In genomic region chr15:33846862-33847261, GRCh38 we compare ENCODE assay signal across 20 cellular contexts.
DNase-seq lines count a peak whose midpoint lies in the region; ATAC-seq and TF ChIP-seq lines count a peak whose summit lies in the region.
"Had no signal": no experiment of that assay in that cellular context is flagged by ENCODE, and none has a peak within 500 bp of the region (broad histone marks: within the 10 kb centered on the region; RNA-seq: fewer than 3 reads in every experiment).

No MANE protein-coding gene starts in this region.

- H3F3A ChIP-seq in neural progenitor cell (ENCODE audit: low read depth) = no peaks in the 10 kb centered on the region

- TF ChIP-seq POLR2A in IMR-90 (IDR thresholded peaks at IDR 0.05; ENCODE audit: low read depth, low read length) = no peak
- TF ChIP-seq POLR2A in breast epithelium (IDR thresholded peaks at IDR 0.05) = no peak

- no peak overlapping the region for H3K56ac ChIP-seq in IMR-90 (ENCODE audit: extremely low read depth, insufficient read depth, low read length)

- POLR2A ChIA-PET in IMR-90 (lab: Charles Lee; ENCODE audit: unreplicated experiment) = no interaction called here

- intact Hi-C loops in IMR-90 (cut with micrococcal nuclease) (no loop called here), breast epithelium (cut with DNase I; ENCODE audit: low total_unique reads) (no loop called here)

- H3K36me3 Mint-ChIP-seq in neural progenitor cell = no peaks in the 10 kb centered on the region

- no CpG with 5 or more reads among the region's 6 CpGs for WGBS in IMR-90 (ENCODE audit: extremely low coverage in 2 of 2, insufficient read length in 1 of 2), 2 experiments
- WGBS in hepatocyte (ENCODE audit: low lambda C conversion rate, missing lambda C conversion rate) = 49% methylated on average over 6 of the region's 6 CpGs

- no peak for TF ChIP-seq RAD21 in IMR-90 (IDR thresholded peaks at IDR 0.05; ENCODE audit: low read length)

- no peaks in the 10 kb centered on the region for H3K9me1 ChIP-seq in IMR-90 (ENCODE audit: insufficient read depth, low read length)

- peaks cover 7% of the 10 kb centered on the region for H3K4me1 Mint-ChIP-seq in neural progenitor cell

- no peak overlapping the region for H3K4me3 ChIP-seq in IMR-90 (ENCODE audit: insufficient read depth, low read depth, low read length)
- H3K4me3 ChIP-seq in hepatocyte = no peak overlapping the region
- H3K4me3 ChIP-seq in neural progenitor cell = no peak overlapping the region
- H3K4me3 ChIP-seq in breast epithelium = no peak overlapping the region
- H3K4me3 ChIP-seq: BLaER1 had no signal

- ATAC-seq in IMR-90 (ENCODE audit: low read depth) (peak; percentile 81), HG02763 (IDR thresholded peaks at IDR 0.05; ENCODE audit: unreplicated experiment) (no peak)
- ATAC-seq: HepG2, SK-N-SH treated with all-trans-retinoic acid at 6 μM for 48 hours had no signal

- no peak overlapping the region for H2BK5ac ChIP-seq in IMR-90 (ENCODE audit: low read depth, low read length, poor library complexity, severe bottlenecking)

- no peaks in the 10 kb centered on the region for H3K36me3 ChIP-seq in IMR-90 (ENCODE audit: control insufficient read depth, insufficient read depth, low read length)
- no peaks in the 10 kb centered on the region for H3K36me3 ChIP-seq in hepatocyte (replicated peaks; ENCODE audit: insufficient read depth, low read depth)
- H3K36me3 ChIP-seq in neural progenitor cell = no peaks in the 10 kb centered on the region
- no peaks in the 10 kb centered on the region for H3K36me3 ChIP-seq in breast epithelium
- H3K36me3 ChIP-seq: BLaER1 had no signal

- H3K4me1 ChIP-seq in IMR-90 (ENCODE audit: control insufficient read depth, insufficient read depth, low read length) = no peaks in the 10 kb centered on the region
- H3K4me1 ChIP-seq in hepatocyte (ENCODE audit: insufficient read depth) = no peaks in the 10 kb centered on the region
- H3K4me1 ChIP-seq in neural progenitor cell = no peaks in the 10 kb centered on the region
- H3K4me1 ChIP-seq in breast epithelium = no peaks in the 10 kb centered on the region
- H3K4me1 ChIP-seq: BLaER1 had no signal

- H3K27me3 ChIP-seq in IMR-90 (ENCODE audit: control insufficient read depth, insufficient read depth, low read length) = peaks cover 5% of the 10 kb centered on the region
- no peaks in the 10 kb centered on the region for H3K27me3 ChIP-seq in hepatocyte
- H3K27me3 ChIP-seq in neural progenitor cell = no peaks in the 10 kb centered on the region
- H3K27me3 ChIP-seq in breast epithelium = no peaks in the 10 kb centered on the region
- H3K27me3 ChIP-seq: BLaER1 had no signal

- dilution Hi-C loops in IMR-90 (cut with HindIII; ENCODE audit: low sequenced_read_pairs, unreplicated experiment) = no loop called here

- H3K18ac ChIP-seq in IMR-90 (ENCODE audit: low read depth, low read length) = no peak overlapping the region

- H3K79me2 ChIP-seq in hepatocyte (no peaks in the 10 kb centered on the region), neural progenitor cell (ENCODE audit: low read depth) (no peaks in the 10 kb centered on the region)

- no peak overlapping the region for H3K27ac ChIP-seq in IMR-90 (ENCODE audit: insufficient read depth, low read length)
- H3K27ac ChIP-seq in hepatocyte = peak overlapping the region; percentile 14
- H3K27ac ChIP-seq in neural progenitor cell = no peak overlapping the region
- H3K27ac ChIP-seq in breast epithelium = no peak overlapping the region
- H3K27ac ChIP-seq: BLaER1 had no signal

- H2BK15ac ChIP-seq in IMR-90 (ENCODE audit: low read depth, low read length) = no peak overlapping the region

- H4K8ac ChIP-seq in IMR-90 (ENCODE audit: low read depth in 2 of 2, low read length in 2 of 2) = no peak overlapping the region

- no peak overlapping the region for H3K4ac ChIP-seq in IMR-90 (ENCODE audit: low read depth, low read length)

- H3K9ac ChIP-seq in IMR-90 (ENCODE audit: low read depth, low read length) (no peak overlapping the region), neural progenitor cell (no peak overlapping the region)
- H3K9ac ChIP-seq: BLaER1 had no signal

- no peak overlapping the region for H3K23ac ChIP-seq in IMR-90 (ENCODE audit: low read depth, low read length)

- CTCF ChIA-PET in IMR-90 (lab: Yijun Ruan, JAX) = interaction anchor here (0.6 kb wide), 1 partner anchor 222 kb away, joined by 3 read pairs; no protein-coding TSS in a partner anchor

- DNase-seq in IMR-90 (no peak), hepatocyte (ENCODE audit: low spot score) (no peak), neural progenitor cell (ENCODE audit: low spot score) (no peak), breast epithelium (ENCODE audit: low spot score in 2 of 2) (no peak), NCI-H146 (lab: John Stamatoyannopoulos, UW) (no peak)
- DNase-seq in activated T-cell treated with anti-CD3 and anti-CD28 coated beads, Interleukin-2, amount 50 U/mL, for 1 hour = no peak
- DNase-seq: CD4-positive, alpha-beta T cell; COR-L47; KBM-7; NCI-H1092 treated with DMSO at 0.1 percent for 48 hours; NCI-H1436 treated with DMSO at 0.1 percent for 48 hours; NCI-H2029; NCI-H2227 treated with DMSO at 0.1 percent for 48 hours; NCI-H510A treated with DMSO at 0.1 percent for 48 hours; NCI-H748 treated with DMSO at 0.1 percent for 48 hours; SIG-M5 had no signal

- no peak overlapping the region for H4K5ac ChIP-seq in IMR-90 (ENCODE audit: low read depth, low read length)

- no peak overlapping the region for H2AK5ac ChIP-seq in IMR-90 (ENCODE audit: low read depth, low read length)

- H4K91ac ChIP-seq in IMR-90 (ENCODE audit: insufficient read depth, low read depth, low read length) = no peak overlapping the region

- H3K27ac Mint-ChIP-seq in neural progenitor cell = peak overlapping the region; percentile 12
- H3K27ac Mint-ChIP-seq: CD4-positive, alpha-beta T cell had no signal

- H3K4me2 ChIP-seq in IMR-90 (ENCODE audit: low read depth, low read length) (no peak overlapping the region), hepatocyte (no peak overlapping the region), neural progenitor cell (no peak overlapping the region)
- H3K4me2 ChIP-seq: BLaER1 had no signal

- H3K9me2 ChIP-seq in hepatocyte (replicated peaks; ENCODE audit: insufficient read depth) = no peaks in the 10 kb centered on the region

- H2AFZ ChIP-seq in IMR-90 (replicated peaks; ENCODE audit: low read length, poor library complexity) = no peak overlapping the region
- no peak overlapping the region for H2AFZ ChIP-seq in hepatocyte
- no peak overlapping the region for H2AFZ ChIP-seq in neural progenitor cell (replicated peaks)

- no peaks in the 10 kb centered on the region for H3K27me3 Mint-ChIP-seq in neural progenitor cell (ENCODE audit: insufficient read depth, low read depth)

- no peak overlapping the region for H2BK20ac ChIP-seq in IMR-90 (ENCODE audit: low read depth, low read length)

- H2BK120ac ChIP-seq in IMR-90 (ENCODE audit: low read depth, low read length) = no peak overlapping the region

- H3K14ac ChIP-seq in IMR-90 (replicated peaks; ENCODE audit: low read depth, low read length) = no peak overlapping the region

- H3K79me1 ChIP-seq in IMR-90 (ENCODE audit: low read depth in 1 of 2, low read length in 2 of 2) = no peaks in the 10 kb centered on the region

- no peak overlapping the region for H3K4me3 Mint-ChIP-seq in neural progenitor cell
- H3K4me3 Mint-ChIP-seq: CD4-positive, alpha-beta T cell had no signal

- no peaks in the 10 kb centered on the region for H3K9me3 ChIP-seq in IMR-90 (ENCODE audit: control insufficient read depth, insufficient read depth, low read length)
- no peaks in the 10 kb centered on the region for H3K9me3 ChIP-seq in hepatocyte (ENCODE audit: low read depth)
- no peaks in the 10 kb centered on the region for H3K9me3 ChIP-seq in neural progenitor cell (ENCODE audit: low read depth)
- no peaks in the 10 kb centered on the region for H3K9me3 ChIP-seq in breast epithelium
- H3K9me3 ChIP-seq: BLaER1 had no signal

- no TSS peak for BruUV-seq in IMR-90 (replicated peaks; lab: Mats Ljungman, UMichigan)

- H3K9me3 Mint-ChIP-seq in neural progenitor cell = peaks cover 2% of the 10 kb centered on the region
- H3K9me3 Mint-ChIP-seq: CD4-positive, alpha-beta T cell had no signal

- in situ Hi-C loops in IMR-90 (cut with MboI; ENCODE audit: low sequenced_read_pairs) = no loop called here

- TF ChIP-seq CTCF in IMR-90 (conservative IDR thresholded peaks at IDR 0.05; ENCODE audit: low read depth, low read length) = no peak
- TF ChIP-seq CTCF in hepatocyte (IDR thresholded peaks at IDR 0.05; ENCODE audit: poor library complexity) = no peak
- TF ChIP-seq CTCF in neural progenitor cell (IDR thresholded peaks at IDR 0.05) = no peak
- no peak for TF ChIP-seq CTCF in breast epithelium (IDR thresholded peaks at IDR 0.05)

- H2AK9ac ChIP-seq in IMR-90 (replicated peaks; ENCODE audit: low read depth, low read length, poor library complexity) = no peak overlapping the region

- H4K20me1 ChIP-seq in IMR-90 (ENCODE audit: insufficient read depth, low read length) (no peaks in the 10 kb centered on the region), hepatocyte (ENCODE audit: insufficient read depth, poor library complexity, severe bottlenecking) (no peaks in the 10 kb centered on the region), neural progenitor cell (ENCODE audit: low read depth) (no peaks in the 10 kb centered on the region)
- H4K20me1 ChIP-seq: BLaER1 had no signal

TF ChIP-seq in IMR-90, 13 proteins besides CTCF, POLR2A, EP300 and RAD21:
- TF ChIP-seq ELK1 (IDR thresholded peaks at IDR 0.05; ENCODE audit: borderline replicate concordance, low read depth, low read length) = no peak
- TF ChIP-seq MXI1 (IDR thresholded peaks at IDR 0.05; ENCODE audit: borderline replicate concordance, low read depth, low read length) = no peak
- TF ChIP-seq MAFK (IDR thresholded peaks at IDR 0.05; ENCODE audit: low read depth, low read length) = no peak
- no peak for TF ChIP-seq USF2 (IDR thresholded peaks at IDR 0.05; ENCODE audit: low read depth, low read length)
- no peak for TF ChIP-seq FOS (IDR thresholded peaks at IDR 0.05; ENCODE audit: low read depth, low read length)
